In the genomic region with DNA sequence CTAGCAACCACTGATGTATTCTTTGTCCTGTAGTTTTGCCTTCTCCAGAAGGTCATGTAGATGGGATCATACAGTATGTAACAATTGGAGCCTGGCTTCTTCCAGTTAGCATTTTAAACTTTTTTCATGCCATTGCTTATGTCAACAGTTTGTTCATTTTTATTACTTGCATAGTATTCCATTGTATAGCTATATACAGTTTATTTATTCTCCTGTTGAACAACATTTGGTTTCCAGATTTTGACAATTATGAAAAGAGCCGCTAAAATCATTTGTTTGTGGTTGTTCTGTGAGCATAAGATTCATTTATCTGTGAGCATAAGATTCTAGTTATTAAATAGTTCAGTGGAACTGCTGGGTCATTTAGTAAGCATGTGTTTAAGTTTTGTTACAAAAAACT, we compare ENCODE assay signal across 13 cellular contexts.
"Had no signal": no experiment of that assay in that cellular context is flagged by ENCODE, and none has a peak within 500 bp of the region (broad histone marks: within the 10 kb centered on the region; RNA-seq: fewer than 3 reads in every experiment).

No MANE protein-coding gene starts in this region.

- H3K36me3 ChIP-seq: colonic mucosa, esophagus muscularis mucosa, esophagus squamous epithelium, gastrocnemius medialis, gastroesophageal sphincter, heart left ventricle, heart right ventricle had no signal

- H3K4me1 ChIP-seq: colonic mucosa, esophagus muscularis mucosa, gastrocnemius medialis, gastroesophageal sphincter, heart left ventricle, heart right ventricle had no signal

- ATAC-seq: effector memory CD8-positive, alpha-beta T cell; esophagus mucosa; foreskin keratinocyte; gastrocnemius medialis; gastroesophageal sphincter; heart left ventricle; heart right ventricle had no signal

- H3K9me3 ChIP-seq: colonic mucosa, esophagus muscularis mucosa, esophagus squamous epithelium, gastrocnemius medialis, gastroesophageal sphincter, heart left ventricle, heart right ventricle had no signal

- H3K4me3 ChIP-seq: colonic mucosa, coronary artery, dorsolateral prefrontal cortex, esophagus muscularis mucosa, esophagus squamous epithelium, gastrocnemius medialis, gastroesophageal sphincter, heart left ventricle, heart right ventricle had no signal

- H3K27ac ChIP-seq: colonic mucosa, coronary artery, dorsolateral prefrontal cortex, epithelial cell of prostate, esophagus muscularis mucosa, esophagus squamous epithelium, foreskin keratinocyte, gastrocnemius medialis, gastroesophageal sphincter, heart left ventricle, heart right ventricle had no signal
